ENCODE assay signal across 8 cellular contexts in the genomic region with DNA sequence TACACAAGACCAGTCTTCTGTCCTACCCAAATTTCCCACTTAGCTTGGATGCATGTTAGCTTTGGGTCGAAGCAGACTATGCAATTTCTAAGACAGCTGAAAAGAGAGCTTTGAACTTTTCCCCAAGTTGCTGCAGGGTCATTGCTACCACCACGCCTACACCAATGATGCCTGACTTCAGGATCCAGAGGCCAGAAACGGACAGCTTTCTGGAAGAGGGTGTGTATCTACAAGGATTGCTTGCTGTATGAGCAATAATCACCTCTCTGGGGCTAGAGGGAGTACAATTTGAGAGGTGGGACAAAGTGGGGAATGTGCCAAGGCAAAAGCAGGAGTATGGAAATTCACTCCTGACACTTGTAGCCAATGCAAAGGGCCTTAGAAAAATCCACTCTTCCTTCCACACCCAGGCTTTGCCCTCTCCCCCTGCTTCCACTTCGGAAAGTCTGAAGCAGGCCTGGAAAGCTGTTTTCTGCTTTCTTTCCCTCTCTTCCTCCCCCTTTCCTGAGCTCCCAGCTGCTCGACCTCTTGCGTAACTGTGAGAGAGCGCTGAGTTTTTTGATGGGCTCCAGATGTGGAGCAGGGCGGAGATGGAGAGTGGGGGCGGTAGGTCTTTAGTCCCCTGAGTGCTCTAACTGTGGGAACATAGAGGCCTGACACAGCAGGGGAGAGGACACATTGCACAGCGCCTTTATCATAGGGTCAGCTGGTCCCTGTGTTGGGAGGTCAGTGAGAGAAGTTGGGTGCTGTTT. TPM values are rescaled to one million over a fixed set of nuclear protein-coding genes. Genes with fewer than 3 reads are reported as not detected.
DNase-seq lines count a peak whose midpoint lies in the region; ATAC-seq and TF ChIP-seq lines count a peak whose summit lies in the region.

No MANE protein-coding gene starts in this region.

- H3K4me1 ChIP-seq in breast epithelium (peaks cover 0 to 6% of the 10 kb centered on the region in 2 donors), left lung (peaks cover 21 to 42% of the 10 kb centered on the region in 2 donors)
- peaks cover 15 to 16% of the 10 kb centered on the region in 2 donors for H3K4me1 ChIP-seq in naive thymus-derived CD4-positive, alpha-beta T cell (ENCODE audit: control insufficient read depth in 2 of 2, insufficient read depth in 2 of 2, low read length in 2 of 2)

- intact Hi-C loops in breast epithelium (cut with DNase I; ENCODE audit: low total_unique reads), result no loop called here
- intact Hi-C loops in left lung (cut with DNase I), result loop anchor here in 1 of 2 donors (10.0 kb wide), 1 partner anchor 50 kb away; no protein-coding TSS in a partner anchor
- intact Hi-C loops in naive thymus-derived CD4-positive, alpha-beta T cell (cut with micrococcal nuclease), result loop anchor here in 1 of 2 donors (5.0 to 10.0 kb wide), 2 partner anchors 150 to 182 kb away; no protein-coding TSS in a partner anchor

- H3K4me3 ChIP-seq in H7 (ENCODE audit: insufficient read depth, low read depth, low read length), result no peak overlapping the region
- H3K4me3 ChIP-seq in breast epithelium, result no peak overlapping the region
- H3K4me3 ChIP-seq in left lung, result no peak overlapping the region
- no peak overlapping the region for H3K4me3 ChIP-seq in naive thymus-derived CD4-positive, alpha-beta T cell (ENCODE audit: low read length)

- no peaks in the 10 kb centered on the region for H3K9me3 ChIP-seq in breast epithelium
- H3K9me3 ChIP-seq in left lung, result no peaks in the 10 kb centered on the region
- H3K9me3 ChIP-seq in naive thymus-derived CD4-positive, alpha-beta T cell (ENCODE audit: control insufficient read depth in 2 of 3, low read length in 3 of 3), result no peaks in the 10 kb centered on the region

- CTCF ChIA-PET in naive thymus-derived CD4-positive, alpha-beta T cell (lab: Charles Lee), result interaction anchor here (4.6 kb wide), 1 partner anchor 11 kb away, joined by 15 read pairs; no protein-coding TSS in a partner anchor

- TF ChIP-seq POLR2A in breast epithelium (IDR thresholded peaks at IDR 0.05), result no peak

- H3K27me3 ChIP-seq in H7 (ENCODE audit: control insufficient read depth, insufficient read depth, low read length), result peaks cover 55% of the 10 kb centered on the region
- peaks cover 0 to under 1% of the 10 kb centered on the region in 2 donors for H3K27me3 ChIP-seq in breast epithelium
- peaks cover 0 to 35% of the 10 kb centered on the region in 2 donors for H3K27me3 ChIP-seq in left lung
- no peaks in the 10 kb centered on the region for H3K27me3 ChIP-seq in naive thymus-derived CD4-positive, alpha-beta T cell (ENCODE audit: control insufficient read depth in 2 of 2, insufficient read depth in 2 of 2, low read length in 2 of 2)

- H3K27ac ChIP-seq in breast epithelium (peak overlapping the region; percentile 50 to 94), left lung (peak overlapping the region; percentile 25 to 59)
- no peak overlapping the region for H3K27ac ChIP-seq in naive thymus-derived CD4-positive, alpha-beta T cell (ENCODE audit: low read depth, low read length)

- peaks cover 13% of the 10 kb centered on the region for H3K36me3 ChIP-seq in H7 (replicated peaks; ENCODE audit: control insufficient read depth, insufficient read depth, low read length)
- H3K36me3 ChIP-seq in breast epithelium, result no peaks in the 10 kb centered on the region
- peaks cover 6 to 32% of the 10 kb centered on the region in 2 donors for H3K36me3 ChIP-seq in left lung
- peaks cover 0 to 16% (median 6%) of the 10 kb centered on the region in 3 experiments for H3K36me3 ChIP-seq in naive thymus-derived CD4-positive, alpha-beta T cell (ENCODE audit: control insufficient read depth in 2 of 3, insufficient read depth in 3 of 3, low read length in 3 of 3)

- DNase-seq in H7 (peak; percentile 47), breast epithelium (ENCODE audit: low spot score in 2 of 2) (no peak), left lung (no peak), stromal cell of bone marrow (ENCODE audit: low read depth) (peak; percentile 98)
- DNase-seq in naive thymus-derived CD4-positive, alpha-beta T cell, result no peak

- H3K4me1 Mint-ChIP-seq in naive thymus-derived CD4-positive, alpha-beta T cell, result peaks cover 10 to 21% (median 19%) of the 10 kb centered on the region in 7 donors

- peak overlapping the region in 4 of 9 donors; percentile 8 to 92 (median 72) for H3K27ac Mint-ChIP-seq in naive thymus-derived CD4-positive, alpha-beta T cell

- H3K4me3 Mint-ChIP-seq in naive thymus-derived CD4-positive, alpha-beta T cell, result peak overlapping the region in 1 of 10 donors; percentile 35

- TF ChIP-seq CTCF in breast epithelium (IDR thresholded peaks at IDR 0.05) (no peak), left lung (IDR thresholded peaks at IDR 0.05) (no peak)

- peaks cover 0 to 36% (median 0%) of the 10 kb centered on the region in 5 donors for H3K27me3 Mint-ChIP-seq in naive thymus-derived CD4-positive, alpha-beta T cell

- H3K9me3 Mint-ChIP-seq in naive thymus-derived CD4-positive, alpha-beta T cell, result no peaks in the 10 kb centered on the region

- peaks cover 5 to 21% (median 10%) of the 10 kb centered on the region in 5 donors for H3K36me3 Mint-ChIP-seq in naive thymus-derived CD4-positive, alpha-beta T cell

- POLR2A ChIA-PET in naive thymus-derived CD4-positive, alpha-beta T cell (lab: Charles Lee), result interaction anchor here (0.7 to 1.2 kb wide), 3 partner anchors 12 to 130 kb away, joined by 3 read pairs; no protein-coding TSS in a partner anchor

- ATAC-seq in left lung (peak; percentile 6), HG02763 (IDR thresholded peaks at IDR 0.05; ENCODE audit: unreplicated experiment) (no peak), HG03196 (IDR thresholded peaks at IDR 0.05; ENCODE audit: unreplicated experiment) (no peak), HG02798 (IDR thresholded peaks at IDR 0.05; ENCODE audit: poor library complexity, unreplicated experiment) (no peak)
- ATAC-seq in naive thymus-derived CD4-positive, alpha-beta T cell, result no peak

RNA-seq across cellular contexts. Expression of a gene that starts 2.1 kb away (rescaled TPM):
- 48.7 and 55.0 TPM in 2 replicates for total RNA-seq in H7 (2014; rRNA removed; shearing (Covaris generic))
- total RNA-seq in breast epithelium (100 to 1,000 TPM; 104 to 150 (median 109) TPM), left lung (100 to 1,000 TPM in 1 of 2 donors, 10 to 100 TPM in 1; 76.5 to 120 TPM)
- 1 to 10 TPM in 4 of 5 experiments, under 1 TPM in 1; 0.68 to 4.9 (median 3.0) TPM for total RNA-seq in naive thymus-derived CD4-positive, alpha-beta T cell
- polyA plus RNA-seq in naive thymus-derived CD4-positive, alpha-beta T cell, result under 1 TPM; 0.39 to 0.40 TPM

RNA-seq across cellular contexts. Expression of a gene that starts 33.1 kb away (rescaled TPM):
- 136 and 152 TPM in 2 replicates for total RNA-seq in H7 (2014; rRNA removed; shearing (Covaris generic))
- total RNA-seq in breast epithelium (10 to 100 TPM; 94.1 to 99.1 (median 98.6) TPM), left lung (100 to 1,000 TPM; 141 to 163 TPM)
- 100 to 1,000 TPM in 3 of 5 experiments, 10 to 100 TPM in 2; 71.2 to 134 (median 115) TPM for total RNA-seq in naive thymus-derived CD4-positive, alpha-beta T cell
- 100 to 1,000 TPM; 139 to 170 TPM for polyA plus RNA-seq in naive thymus-derived CD4-positive, alpha-beta T cell

RNA-seq across cellular contexts. Expression of a gene that starts 39.6 kb away (rescaled TPM):
- 3.9 and 8.9 TPM in 2 replicates for total RNA-seq in H7 (2014; rRNA removed; shearing (Covaris generic))
- total RNA-seq in breast epithelium, result 10 to 100 TPM; 24.3 to 45.9 (median 33.4) TPM
- 10 to 100 TPM; 15.6 to 19.1 TPM for total RNA-seq in left lung
- 10 to 100 TPM in 3 of 5 experiments, 1 to 10 TPM in 2; 5.4 to 16.6 (median 10.4) TPM for total RNA-seq in naive thymus-derived CD4-positive, alpha-beta T cell
- 1 to 10 TPM; 6.7 to 7.0 TPM for polyA plus RNA-seq in naive thymus-derived CD4-positive, alpha-beta T cell

Comparison
In these comparisons a context has a peak if more than half of its experiments do, and no peak if none do; other contexts are left out.
1. DNase-seq: peak in H7 (single experiment) and stromal cell of bone marrow (single experiment); none in breast epithelium (0 of 2), left lung (0 of 2) and naive thymus-derived CD4-positive, alpha-beta T cell (0 of 9).